In the genomic region with DNA sequence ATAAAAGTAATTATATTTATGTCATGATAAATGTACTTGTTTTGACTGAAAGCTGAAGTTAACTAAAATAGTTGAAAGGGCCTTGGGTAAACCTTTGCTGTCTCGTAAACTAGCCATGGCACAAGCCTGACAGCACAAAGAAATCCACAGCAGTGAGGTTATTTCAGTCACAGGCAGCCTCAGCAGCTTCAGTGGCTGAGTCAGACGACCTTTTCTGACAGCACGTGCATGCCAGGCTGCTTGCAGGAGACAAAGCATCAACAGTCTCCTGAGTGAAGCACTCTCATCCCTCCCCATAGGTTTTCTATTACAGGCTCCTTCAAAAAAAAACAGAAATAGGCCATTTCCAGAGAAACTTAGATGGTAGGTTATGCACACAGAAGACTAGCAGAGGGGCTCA, we compare ENCODE assay signal across 7 cellular contexts. TPM values are rescaled to one million over a fixed set of nuclear protein-coding genes. Genes with fewer than 3 reads are reported as not detected.
DNase-seq lines count a peak whose midpoint lies in the region; ATAC-seq, FAIRE-seq and TF ChIP-seq lines count a peak whose summit lies in the region.

No MANE protein-coding gene starts in this region.

- ATAC-seq in HG03442 (IDR thresholded peaks at IDR 0.05; ENCODE audit: unreplicated experiment) (peak; percentile 49), SK-N-SH treated with all-trans-retinoic acid at 6 μM for 48 hours (peak; percentile 99), sciatic nerve (peak; percentile 86), GM19395 (IDR thresholded peaks at IDR 0.05; ENCODE audit: unreplicated experiment) (no peak)

- DNase-seq in glomerular visceral epithelial cell (ENCODE audit: extremely low spot score) = peak; percentile 80
- no peak for DNase-seq in sciatic nerve (ENCODE audit: low spot score)
- DNase-seq in GM19239 (ENCODE audit: insufficient read length, low spot score) = no peak
- no peak for DNase-seq in GM20000 (ENCODE audit: low spot score)

- FAIRE-seq in GM19239 (lab: Jason Lieb, UNC) = no peak

- intact Hi-C loops in sciatic nerve (cut with DNase I) = no loop called here

- TF ChIP-seq CTCF in GM20000 (IDR thresholded peaks at IDR 0.05; ENCODE audit: extremely low read depth, missing control alignments) = no peak

TF ChIP-seq in SK-N-SH treated with all-trans-retinoic acid at 6 μM for 48 hours, 23 proteins besides CTCF, POLR2A, EP300 and RAD21:
- TF ChIP-seq ISL1 (CRISPR knock-in tag; IDR thresholded peaks at IDR 0.05) = no peak
- no peak for TF ChIP-seq CSDC2 (CRISPR knock-in tag; IDR thresholded peaks at IDR 0.05)
- no peak for TF ChIP-seq TOX (CRISPR knock-in tag; IDR thresholded peaks at IDR 0.05; ENCODE audit: borderline replicate concordance)
- no peak for TF ChIP-seq BACH2 (CRISPR knock-in tag; IDR thresholded peaks at IDR 0.05; ENCODE audit: borderline replicate concordance)
- TF ChIP-seq RARB (CRISPR knock-in tag; IDR thresholded peaks at IDR 0.05) = no peak
- TF ChIP-seq ZNF8 (CRISPR knock-in tag; IDR thresholded peaks at IDR 0.05) = no peak

RNA-seq across cellular contexts. Expression of a gene that starts 34.6 kb away (rescaled TPM):
- 29.2 TPM for total RNA-seq in sciatic nerve
